Comparison of ENCODE assay signal across 27 cellular contexts in genomic region chr5:112642885-112643284, GRCh38.
"Had no signal": no experiment of that assay in that cellular context is flagged by ENCODE, and none has a peak within 500 bp of the region (broad histone marks: within the 10 kb centered on the region; RNA-seq: fewer than 3 reads in every experiment).

No MANE protein-coding gene starts in this region.

- H3K4me3 ChIP-seq: gastrocnemius medialis, lung, psoas muscle, right lobe of liver, transverse colon, vagina had no signal

- DNase-seq: activated B cell treated with CpG ODN at 0.5 μM for 24 hours; activated CD4-positive, alpha-beta T cell treated with anti-CD3 and anti-CD28 coated beads for 36 hours; activated CD4-positive, alpha-beta T cell treated with anti-CD3 and anti-CD28 coated beads, Interleukin-2, amount 50 U/mL, for 4 hours; activated CD8-positive, alpha-beta memory T cell treated with anti-CD3 and anti-CD28 coated beads, Interleukin-2, amount 50 U/mL, for 48 hours; activated naive CD4-positive, alpha-beta T cell treated with anti-CD3 and anti-CD28 coated beads for 36 hours; activated naive CD8-positive, alpha-beta T cell treated with anti-CD3 and anti-CD28 coated beads, Interleukin-2, amount 10 ng/mL, durations not matched to agents 7 days and 5 days; activated T-cell treated with anti-CD3 and anti-CD28 coated beads, Interleukin-2, amount 50 U/mL, for 4 hours; amygdala; brain microvascular endothelial cell; effector memory CD4-positive, alpha-beta T cell; gastrocnemius medialis; islet precursor cell; natural killer cell; psoas muscle; right lobe of liver; stimulated activated CD4-positive, alpha-beta T cell treated with anti-CD3 and anti-CD28 coated beads, Interleukin-15, amount 100 ng/mL, for 24 hours; stimulated activated CD8-positive, alpha-beta memory T cell treated with anti-CD3 and anti-CD28 coated beads, Interleukin-4, amount 100 ng/mL, for 48 hours; stimulated activated naive B cell treated with anti-CD40 and anti-IgM and Interleukin-4, amounts not matched to agents 10 μg/mL and 1 μg/mL and 100 μg/mL, for 72 hours; transverse colon had no signal

- H3K36me3 Mint-ChIP-seq: activated naive CD8-positive, alpha-beta T cell treated with anti-CD3 and anti-CD28 coated beads, Interleukin-2, amount 10 ng/mL, durations not matched to agents 7 days and 5 days; natural killer cell; stimulated activated naive B cell treated with anti-CD40 and anti-IgM and Interleukin-4, amounts not matched to agents 10 μg/mL and 1 μg/mL and 100 μg/mL, for 72 hours had no signal

- H3K4me1 ChIP-seq: psoas muscle, right lobe of liver, transverse colon had no signal

- FAIRE-seq: colon, small intestine had no signal

- H3K4me3 Mint-ChIP-seq: activated B cell treated with CpG ODN at 0.5 μM for 24 hours; activated CD4-positive, alpha-beta T cell treated with anti-CD3 and anti-CD28 coated beads for 36 hours; activated naive CD4-positive, alpha-beta T cell treated with anti-CD3 and anti-CD28 coated beads for 36 hours; activated naive CD8-positive, alpha-beta T cell treated with anti-CD3 and anti-CD28 coated beads, Interleukin-2, amount 10 ng/mL, durations not matched to agents 7 days and 5 days; activated T-cell treated with anti-CD3 and anti-CD28 coated beads, Interleukin-2, amount 50 U/mL, for 4 hours; central memory CD8-positive, alpha-beta T cell; natural killer cell; stimulated activated naive B cell treated with anti-CD40 and anti-IgM and Interleukin-4, amounts not matched to agents 10 μg/mL and 1 μg/mL and 100 μg/mL, for 72 hours; T-helper 1 cell treated with Interleukin-12 subunit alpha and Interleukin-12 subunit beta and Interleukin-4 antibody, amounts not matched to agents 30 μg/mL and 1 μg/mL, for 36 hours had no signal

- H3K27me3 Mint-ChIP-seq: activated CD4-positive, alpha-beta T cell treated with anti-CD3 and anti-CD28 coated beads for 36 hours had no signal

- H3K4me1 Mint-ChIP-seq: activated B cell treated with CpG ODN at 0.5 μM for 24 hours; activated CD4-positive, alpha-beta T cell treated with anti-CD3 and anti-CD28 coated beads for 36 hours; activated naive CD8-positive, alpha-beta T cell treated with anti-CD3 and anti-CD28 coated beads, Interleukin-2, amount 10 ng/mL, durations not matched to agents 7 days and 5 days had no signal

- H3K36me3 ChIP-seq: brain microvascular endothelial cell, gastrocnemius medialis, right lobe of liver, transverse colon, vagina had no signal

- H3K27ac ChIP-seq: brain microvascular endothelial cell, gastrocnemius medialis, psoas muscle, right lobe of liver, transverse colon, vagina had no signal

- ATAC-seq: activated CD4-positive, alpha-beta T cell treated with anti-CD3 and anti-CD28 coated beads for 36 hours; activated T-cell treated with anti-CD3 and anti-CD28 coated beads, Interleukin-2, amount 50 U/mL, for 4 hours; esophagus mucosa; gastrocnemius medialis; natural killer cell; psoas muscle; right lobe of liver; stimulated activated naive B cell treated with anti-CD40 and anti-IgM and Interleukin-4, amounts not matched to agents 10 μg/mL and 1 μg/mL and 100 μg/mL, for 72 hours had no signal

- H3K9me3 ChIP-seq: gastrocnemius medialis, psoas muscle, right lobe of liver, transverse colon, vagina had no signal

- H3K27ac Mint-ChIP-seq: activated B cell treated with CpG ODN at 0.5 μM for 24 hours; activated CD4-positive, alpha-beta T cell treated with anti-CD3 and anti-CD28 coated beads for 36 hours; activated naive CD4-positive, alpha-beta T cell treated with anti-CD3 and anti-CD28 coated beads for 36 hours; activated naive CD8-positive, alpha-beta T cell treated with anti-CD3 and anti-CD28 coated beads, Interleukin-2, amount 10 ng/mL, durations not matched to agents 7 days and 5 days; activated T-helper 2 cell treated with anti-CD3 and anti-CD28 coated beads, Interferon-gamma antibody, Interleukin-2, Interleukin-4, amounts not matched to agents 10 μg/mL and 5 μg/mL and 100 μg/mL, durations not matched to agents 14 hours and 24 hours and 36 hours; natural killer cell; stimulated activated naive B cell treated with anti-CD40 and anti-IgM and Interleukin-4, amounts not matched to agents 10 μg/mL and 1 μg/mL and 100 μg/mL, for 72 hours; T-helper 1 cell treated with Interleukin-12 subunit alpha and Interleukin-12 subunit beta and Interleukin-4 antibody, amounts not matched to agents 30 μg/mL and 1 μg/mL, for 36 hours had no signal

- H3K27me3 ChIP-seq: brain microvascular endothelial cell, gastrocnemius medialis, right lobe of liver, transverse colon, vagina had no signal

- H3K9me3 Mint-ChIP-seq: activated B cell treated with CpG ODN at 0.5 μM for 24 hours; activated naive CD4-positive, alpha-beta T cell treated with anti-CD3 and anti-CD28 coated beads for 36 hours; activated naive CD8-positive, alpha-beta T cell treated with anti-CD3 and anti-CD28 coated beads, Interleukin-2, amount 10 ng/mL, durations not matched to agents 7 days and 5 days; activated T-cell treated with anti-CD3 and anti-CD28 coated beads, Interleukin-2, amount 50 U/mL, for 4 hours; activated T-helper 2 cell treated with anti-CD3 and anti-CD28 coated beads, Interferon-gamma antibody, Interleukin-2, Interleukin-4, amounts not matched to agents 10 μg/mL and 5 μg/mL and 100 μg/mL, durations not matched to agents 14 hours and 24 hours and 36 hours; central memory CD8-positive, alpha-beta T cell; natural killer cell; stimulated activated naive B cell treated with anti-CD40 and anti-IgM and Interleukin-4, amounts not matched to agents 10 μg/mL and 1 μg/mL and 100 μg/mL, for 72 hours; T-helper 1 cell treated with Interleukin-12 subunit alpha and Interleukin-12 subunit beta and Interleukin-4 antibody, amounts not matched to agents 30 μg/mL and 1 μg/mL, for 36 hours had no signal
